8 cellular contexts compared by ENCODE assay signal in the genomic region with DNA sequence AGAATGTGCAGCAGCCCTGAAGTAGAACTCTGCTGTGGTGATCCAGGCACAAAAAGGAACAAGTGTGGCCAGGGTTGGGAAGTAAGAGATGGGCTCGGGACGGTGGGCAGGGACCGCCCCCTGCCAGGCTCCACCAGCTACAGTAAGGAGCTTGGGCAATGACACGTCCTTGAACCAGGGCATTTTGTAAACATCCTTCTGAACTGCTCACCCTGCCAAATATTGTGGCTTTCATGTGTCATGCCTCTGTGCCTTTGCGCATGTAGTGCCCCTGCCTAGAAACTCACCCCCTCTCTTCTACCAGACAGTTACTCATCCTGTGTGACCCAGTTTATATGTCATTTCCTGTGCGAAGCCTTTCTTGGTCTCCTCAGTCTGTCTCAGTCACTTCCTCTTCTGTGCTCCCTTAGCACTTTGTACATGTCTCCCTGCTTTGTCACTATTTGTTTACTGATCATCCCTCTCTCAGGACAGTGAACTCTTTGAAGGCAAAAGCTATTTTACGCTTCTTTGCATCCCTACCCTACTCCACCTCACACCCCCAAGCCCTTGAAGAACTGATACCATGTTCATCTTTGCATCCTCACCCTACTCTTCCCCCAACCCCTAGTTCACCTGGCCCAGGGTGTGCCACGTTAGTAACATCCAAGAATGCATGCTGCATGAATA.
DNase-seq lines count a peak whose midpoint lies in the region; ATAC-seq and TF ChIP-seq lines count a peak whose summit lies in the region.

No MANE protein-coding gene starts in this region.

- no peaks in the 10 kb centered on the region for H3K9me3 ChIP-seq in CD4-positive, alpha-beta T cell (ENCODE audit: control insufficient read depth, low read length)
- H3K9me3 ChIP-seq in colonic mucosa (no peaks in the 10 kb centered on the region), thymus (ENCODE audit: control insufficient read depth) (no peaks in the 10 kb centered on the region), WERI-Rb-1 (ENCODE audit: severe bottlenecking) (peaks cover 2% of the 10 kb centered on the region)

- DNase-seq in CD4-positive, alpha-beta T cell: peak; percentile 59 to 89 (median 70)
- DNase-seq in activated CD4-positive, alpha-beta T cell treated with anti-CD3 and anti-CD28 coated beads for 24 hours (ENCODE audit: low read depth in 2 of 2): peak; percentile 42 to 64
- DNase-seq in colonic mucosa: peak; percentile 19
- no peak for DNase-seq in nephron progenitor cell
- no peak for DNase-seq in WERI-Rb-1

- H3K27ac ChIP-seq in CD4-positive, alpha-beta T cell (ENCODE audit: low read depth, low read length): peak overlapping the region; percentile 96
- no peak overlapping the region for H3K27ac ChIP-seq in colonic mucosa
- H3K27ac ChIP-seq in thymus (ENCODE audit: low read depth): peak overlapping the region; percentile 92
- no peak overlapping the region for H3K27ac ChIP-seq in WERI-Rb-1

- 66% methylated on average over 8 of the region's 8 CpGs for WGBS in thymus

- POLR2A ChIA-PET in CD4-positive, alpha-beta T cell (lab: Charles Lee): interaction anchor here (0.6 to 3.7 kb wide), 11 partner anchors 11 to 563 kb away, joined by 3 to 42 read pairs (median 4); a partner anchor contains a TSS

- H3K9ac ChIP-seq in colonic mucosa (ENCODE audit: low read depth in 2 of 2, low read length in 2 of 2): peak overlapping the region in 1 of 2 donors; percentile 21

- TF ChIP-seq CTCF in CD4-positive, alpha-beta T cell (IDR thresholded peaks at IDR 0.05): no peak
- TF ChIP-seq CTCF in colonic mucosa (IDR thresholded peaks at IDR 0.05): no peak
- no peak for TF ChIP-seq CTCF in nephron progenitor cell (IDR thresholded peaks at IDR 0.05)
- TF ChIP-seq CTCF in WERI-Rb-1 (IDR thresholded peaks at IDR 0.05; ENCODE audit: low read depth, low read length): no peak

- peak; percentile 84 for ATAC-seq in CD4-positive, alpha-beta T cell (ENCODE audit: poor library complexity)
- ATAC-seq in GM21515 (IDR thresholded peaks at IDR 0.05; ENCODE audit: unreplicated experiment): peak; percentile 99

- H3K27ac Mint-ChIP-seq in CD4-positive, alpha-beta T cell: peak overlapping the region; percentile 91
- H3K27ac Mint-ChIP-seq in IgD-negative memory B cell: peak overlapping the region; percentile 25 to 98 (median 98)
- H3K27ac Mint-ChIP-seq in nephron progenitor cell: peak overlapping the region; percentile 6

- no peaks in the 10 kb centered on the region for H3K9me3 Mint-ChIP-seq in CD4-positive, alpha-beta T cell
- H3K9me3 Mint-ChIP-seq in IgD-negative memory B cell (peaks cover 0 to 9% (median 6%) of the 10 kb centered on the region in 3 donors), nephron progenitor cell (peaks cover 5% of the 10 kb centered on the region)

- H3K4me1 ChIP-seq in colonic mucosa: no peaks in the 10 kb centered on the region
- H3K4me1 ChIP-seq in thymus (ENCODE audit: control insufficient read depth, insufficient read depth, low read length): peaks cover 13% of the 10 kb centered on the region

- intact Hi-C loops in CD4-positive, alpha-beta T cell (cut with DNase I, micrococcal nuclease): loop anchor here in 1 of 2 experiments (1.0 to 5.0 kb wide), 6 partner anchors 24 to 717 kb away; no protein-coding TSS in a partner anchor
- intact Hi-C loops in colonic mucosa (cut with DNase I): no loop called here

- CTCF ChIA-PET in CD4-positive, alpha-beta T cell (lab: Charles Lee): interaction anchor here (0.6 to 2.5 kb wide), 8 partner anchors 14 to 1212 kb away, joined by 3 to 21 read pairs (median 4); no protein-coding TSS in a partner anchor

- no peak overlapping the region for H3K4me3 ChIP-seq in colonic mucosa
- H3K4me3 ChIP-seq in thymus (ENCODE audit: low read length): no peak overlapping the region
- H3K4me3 ChIP-seq in WERI-Rb-1 (ENCODE audit: low read depth, low read length): no peak overlapping the region

- H3K36me3 ChIP-seq in colonic mucosa: no peaks in the 10 kb centered on the region
- H3K36me3 ChIP-seq in thymus (ENCODE audit: control insufficient read depth, insufficient read depth): no peaks in the 10 kb centered on the region
- no peaks in the 10 kb centered on the region for H3K36me3 ChIP-seq in WERI-Rb-1

- no peaks in the 10 kb centered on the region for H3K36me3 Mint-ChIP-seq in CD4-positive, alpha-beta T cell (ENCODE audit: low read depth)
- H3K36me3 Mint-ChIP-seq in IgD-negative memory B cell (peaks cover 4% of the 10 kb centered on the region), nephron progenitor cell (ENCODE audit: low read depth) (no peaks in the 10 kb centered on the region)

- no peaks in the 10 kb centered on the region for H3K27me3 Mint-ChIP-seq in CD4-positive, alpha-beta T cell
- H3K27me3 Mint-ChIP-seq in IgD-negative memory B cell (no peaks in the 10 kb centered on the region), nephron progenitor cell (ENCODE audit: low read depth, poor library complexity) (peaks cover 2% of the 10 kb centered on the region)

- H3K4me1 Mint-ChIP-seq in CD4-positive, alpha-beta T cell (ENCODE audit: low read depth): peaks cover 43% of the 10 kb centered on the region
- H3K4me1 Mint-ChIP-seq in IgD-negative memory B cell: peaks cover 0 to 23% (median 21%) of the 10 kb centered on the region in 3 donors
- peaks cover 10% of the 10 kb centered on the region for H3K4me1 Mint-ChIP-seq in nephron progenitor cell

- no peaks in the 10 kb centered on the region for H3K27me3 ChIP-seq in CD4-positive, alpha-beta T cell (ENCODE audit: control insufficient read depth, insufficient read depth, low read length)
- H3K27me3 ChIP-seq in colonic mucosa: no peaks in the 10 kb centered on the region
- no peaks in the 10 kb centered on the region for H3K27me3 ChIP-seq in thymus (ENCODE audit: control insufficient read depth, insufficient read depth)
- H3K27me3 ChIP-seq in WERI-Rb-1 (ENCODE audit: insufficient read depth, low read depth, severe bottlenecking): no peaks in the 10 kb centered on the region

- H3K4me3 Mint-ChIP-seq in CD4-positive, alpha-beta T cell: peak overlapping the region; percentile 28
- H3K4me3 Mint-ChIP-seq in IgD-negative memory B cell: peak overlapping the region; percentile 0 to 75 (median 54)
- H3K4me3 Mint-ChIP-seq in nephron progenitor cell: no peak overlapping the region

Comparison
In these comparisons a context has a peak if more than half of its experiments do, and no peak if none do; other contexts are left out.
1. DNase-seq: peak in CD4-positive, alpha-beta T cell (10 of 10), activated CD4-positive, alpha-beta T cell treated with anti-CD3 and anti-CD28 coated beads for 24 hours (2 of 2) and colonic mucosa (single experiment); none in nephron progenitor cell (single experiment) and WERI-Rb-1 (single experiment).
2. H3K27ac ChIP-seq: peak in CD4-positive, alpha-beta T cell (single experiment) and thymus (single experiment); none in colonic mucosa (single experiment) and WERI-Rb-1 (single experiment).
3. H3K27ac Mint-ChIP-seq: peak in every context shown above with its lines; median percentile 98 in IgD-negative memory B cell; 91 in CD4-positive, alpha-beta T cell; 6 in nephron progenitor cell.